In genomic region chr5:5418764-5419163, GRCh38 we compare ENCODE assay signal across 18 cellular contexts.
DNase-seq lines count a peak whose midpoint lies in the region; ATAC-seq and TF ChIP-seq lines count a peak whose summit lies in the region.
"Had no signal": no experiment of that assay in that cellular context is flagged by ENCODE, and none has a peak within 500 bp of the region (broad histone marks: within the 10 kb centered on the region; RNA-seq: fewer than 3 reads in every experiment).

No MANE protein-coding gene starts in this region.

- H3K4me3 ChIP-seq in GM12865 (ENCODE audit: low read depth, low read length) (no peak overlapping the region), OCI-LY1 (ENCODE audit: low read depth, low read length, poor library complexity, severe bottlenecking) (peak overlapping the region; percentile 20)
- H3K4me3 ChIP-seq: hepatocyte, uterus had no signal

- no peak overlapping the region for H3K4me3 Mint-ChIP-seq in nephron

- H3K4me1 ChIP-seq in OCI-LY1 (ENCODE audit: insufficient read depth, low read length, severe bottlenecking): peaks cover 42% of the 10 kb centered on the region
- H3K4me1 ChIP-seq: uterus had no signal

- H3K79me2 ChIP-seq in OCI-LY1 (ENCODE audit: insufficient read depth, low read length): peaks cover 12% of the 10 kb centered on the region

- H3K9me2 ChIP-seq in OCI-LY1 (ENCODE audit: low read depth, low read length): no peaks in the 10 kb centered on the region

- no peaks in the 10 kb centered on the region for H3F3A ChIP-seq in OCI-LY1 (ENCODE audit: insufficient read depth, low read length)

- peaks cover 4% of the 10 kb centered on the region for H3K27me3 Mint-ChIP-seq in nephron (ENCODE audit: low read depth)
- H3K27me3 Mint-ChIP-seq: CD4-positive, alpha-beta memory T cell had no signal

- H2AFZ ChIP-seq in OCI-LY1 (ENCODE audit: low read length): no peak overlapping the region
- H2AFZ ChIP-seq: hepatocyte had no signal

- TF ChIP-seq CTCF in GM12865 (IDR thresholded peaks at IDR 0.05; ENCODE audit: insufficient read depth, low read depth, low read length, missing control alignments) (no peak), OCI-LY1 (IDR thresholded peaks at IDR 0.05; ENCODE audit: low read length) (no peak), nephron (IDR thresholded peaks at IDR 0.05; ENCODE audit: unreplicated experiment in 3 of 3) (no peak)

- H3K9me3 Mint-ChIP-seq in nephron: peaks cover 4% of the 10 kb centered on the region
- H3K9me3 Mint-ChIP-seq: CD4-positive, alpha-beta memory T cell had no signal

- peak overlapping the region; percentile 19; the same call in 1 of the 2 replicates for H3K9ac ChIP-seq in OCI-LY1 (ENCODE audit: low read length)

- H3K36me3 Mint-ChIP-seq in nephron (ENCODE audit: low read depth): no peaks in the 10 kb centered on the region

- H3K4me2 ChIP-seq in OCI-LY1 (ENCODE audit: low read length): peak overlapping the region; percentile 45
- H3K4me2 ChIP-seq: hepatocyte had no signal

- peak overlapping the region; percentile 25 for H3K27ac ChIP-seq in OCI-LY1 (ENCODE audit: low read depth, low read length, poor library complexity, severe bottlenecking)
- H3K27ac ChIP-seq: hepatocyte, pancreas, uterus had no signal

- H4K20me1 ChIP-seq in OCI-LY1 (ENCODE audit: insufficient read depth, low read length): no peaks in the 10 kb centered on the region

- H3K27ac Mint-ChIP-seq in nephron: peak overlapping the region in 2 of 3 experiments; percentile 81 to 87

- no peaks in the 10 kb centered on the region for H3K27me3 ChIP-seq in OCI-LY1 (ENCODE audit: insufficient read depth, low read length)
- H3K27me3 ChIP-seq: hepatocyte, pancreas, uterus had no signal

- H3K9me3 ChIP-seq in OCI-LY1 (ENCODE audit: low read length): no peaks in the 10 kb centered on the region
- H3K9me3 ChIP-seq: pancreas, uterus had no signal

- no peak for ATAC-seq in HG02981 (IDR thresholded peaks at IDR 0.05; ENCODE audit: unreplicated experiment)
- ATAC-seq: sciatic nerve had no signal

- no peaks in the 10 kb centered on the region for H3K36me3 ChIP-seq in OCI-LY1 (ENCODE audit: insufficient read depth, low read length)
- H3K36me3 ChIP-seq: pancreas, uterus had no signal

- H3K4me1 Mint-ChIP-seq in nephron: peaks cover 41% of the 10 kb centered on the region

- peak; percentile 19 for DNase-seq in GM12865 (ENCODE audit: low read depth)
- peak; percentile 45 for DNase-seq in NCI-H2107 (lab: John Stamatoyannopoulos, UW)
- no peak for DNase-seq in KG1 (lab: John Stamatoyannopoulos, UW)
- DNase-seq in stimulated activated CD4-positive, alpha-beta T cell treated with anti-CD3 and anti-CD28 coated beads, Interleukin-4, amount 100 ng/mL, for 1 hour: no peak
- DNase-seq in NK-92 treated with Interleukin-12 subunit alpha and Interleukin-12 subunit beta, amount 100 ng/mL, for 24 hours (lab: John Stamatoyannopoulos, UW): no peak
- DNase-seq: activated CD4-positive, alpha-beta T cell treated with anti-CD3 and anti-CD28 coated beads for 48 hours; activated CD8-positive, alpha-beta memory T cell treated with anti-CD3 and anti-CD28 coated beads, Interleukin-2, amount 50 U/mL, for 4 hours; central memory CD4-positive, alpha-beta T cell; NCI-H1092; stimulated activated CD4-positive, alpha-beta T cell treated with anti-CD3 and anti-CD28 coated beads, Interleukin-2, amount 100 ng/mL, for 24 hours; uterus had no signal

Comparison
In these comparisons a context has a peak if more than half of its experiments do, and no peak if none do; other contexts are left out.
1. DNase-seq: peak in GM12865 (single experiment) and NCI-H2107 (single experiment); none in KG1 (single experiment), stimulated activated CD4-positive, alpha-beta T cell treated with anti-CD3 and anti-CD28 coated beads, Interleukin-4, amount 100 ng/mL, for 1 hour (single experiment) and NK-92 treated with Interleukin-12 subunit alpha and Interleukin-12 subunit beta, amount 100 ng/mL, for 24 hours (single experiment).